15 cellular contexts compared by ENCODE assay signal in genomic region chr7:154095201-154095600, GRCh38. TPM values are rescaled to one million over a fixed set of nuclear protein-coding genes. Genes with fewer than 3 reads are reported as not detected.
"Had no signal": no experiment of that assay in that cellular context is flagged by ENCODE, and none has a peak within 500 bp of the region (broad histone marks: within the 10 kb centered on the region; RNA-seq: fewer than 3 reads in every experiment).

No MANE protein-coding gene starts in this region.

RNA-seq across cellular contexts. Expression of gene DPP6, which starts 43.0 kb away (rescaled TPM):
- total RNA-seq: activated CD4-positive, alpha-beta memory T cell treated with anti-CD3 and anti-CD28 coated beads, Interleukin-2, amount 10 ng/mL, durations not matched to agents 7 days and 5 days; activated CD4-positive, alpha-beta T cell treated with anti-CD3 and anti-CD28 coated beads for 36 hours; activated CD4-positive, alpha-beta T cell treated with anti-CD3 and anti-CD28 coated beads, Interleukin-2, amount 10 ng/mL, durations not matched to agents 7 days and 5 days; activated CD8-positive, alpha-beta memory T cell treated with anti-CD3 and anti-CD28 coated beads, Interleukin-2, amount 10 ng/mL, durations not matched to agents 7 days and 5 days; activated CD8-positive, alpha-beta T cell treated with anti-CD3 and anti-CD28 coated beads, Interleukin-2, amount 10 ng/mL, durations not matched to agents 7 days and 5 days; activated naive CD8-positive, alpha-beta T cell treated with anti-CD3 and anti-CD28 coated beads, Interleukin-2, amount 10 ng/mL, durations not matched to agents 7 days and 5 days; activated T-helper 2 cell treated with anti-CD3 and anti-CD28 coated beads, Interferon-gamma antibody, Interleukin-2, Interleukin-4, amounts not matched to agents 10 μg/mL and 5 μg/mL and 100 μg/mL, durations not matched to agents 14 hours and 24 hours and 36 hours; ascending aorta; bronchial epithelial cell; chondrocyte; T-helper 1 cell treated with Interleukin-12 subunit alpha and Interleukin-12 subunit beta and Interleukin-4 antibody, amounts not matched to agents 30 ng/mL and 1 ng/mL, for 36 hours; T-helper 17 cell; T-helper 2 cell treated with Interferon-gamma antibody and Interleukin-4, amounts not matched to agents 100 ng/mL and 5 ng/mL, for 36 hours; WTC11 had no signal
- polyA plus RNA-seq: cardiac muscle cell had no signal
